Comparison of ENCODE assay signal across 32 cellular contexts in genomic region chr6:142419071-142419470, GRCh38.
"Had no signal": no experiment of that assay in that cellular context is flagged by ENCODE, and none has a peak within 500 bp of the region (broad histone marks: within the 10 kb centered on the region; RNA-seq: fewer than 3 reads in every experiment).

No MANE protein-coding gene starts in this region.

- DNase-seq: activated B cell treated with CpG ODN at 0.5 μM for 24 hours; activated CD4-positive, alpha-beta memory T cell treated with anti-CD3 and anti-CD28 coated beads for 36 hours; activated CD4-positive, alpha-beta T cell treated with anti-CD3 and anti-CD28 coated beads for 4 hours; activated CD4-positive, alpha-beta T cell treated with anti-CD3 and anti-CD28 coated beads, Interleukin-2, amount 10 ng/mL, durations not matched to agents 24 days and 14 days; activated CD4-positive, alpha-beta T cell treated with anti-CD3 and anti-CD28 coated beads, Interleukin-2, amount 50 U/mL, for 1 hour; activated CD4-positive, alpha-beta T cell treated with anti-CD3 and anti-CD28 coated beads, Interleukin-2, amount 50 U/mL, for 4 hours; activated CD4-positive, CD25-positive, alpha-beta regulatory T cell treated with anti-CD3 and anti-CD28 coated beads, Interleukin-2, amount 50 U/mL, for 72 hours; activated CD8-positive, alpha-beta memory T cell treated with anti-CD3 and anti-CD28 coated beads, Interleukin-2, amount 50 U/mL, for 4 hours; activated CD8-positive, alpha-beta T cell treated with anti-CD3 and anti-CD28 coated beads for 36 hours; activated effector memory CD4-positive, alpha-beta T cell treated with anti-CD3 and anti-CD28 coated beads, Interleukin-2, amount 50 U/mL, for 16 hours; activated gamma-delta T cell treated with Interleukin-2 at 50 U/mL for 16 hours; activated naive CD4-positive, alpha-beta T cell; activated naive CD4-positive, alpha-beta T cell treated with anti-CD3 and anti-CD28 coated beads for 36 hours; activated naive CD4-positive, alpha-beta T cell treated with anti-CD3 and anti-CD28 coated beads, Interleukin-2, amount 50 U/mL, for 16 hours; activated naive CD8-positive, alpha-beta T cell treated with anti-CD3 and anti-CD28 coated beads for 36 hours; activated T-cell treated with anti-CD3 and anti-CD28 coated beads for 4 hours; activated T-cell treated with anti-CD3 and anti-CD28 coated beads, Interleukin-2, amount 50 U/mL, for 1 hour; activated T-cell treated with anti-CD3 and anti-CD28 coated beads, Interleukin-2, amount 50 U/mL, for 4 hours; activated T-cell treated with anti-CD3 and anti-CD28 coated beads, Interleukin-2, amount 50 U/mL, for 72 hours; adrenal gland; amniotic stem cell; aorta; body of pancreas; brain microvascular endothelial cell; central memory CD4-positive, alpha-beta T cell; T-helper 1 cell; T-helper 2 cell; T-helper 9 cell had no signal

- H3K4me1 ChIP-seq: adrenal gland, body of pancreas, breast epithelium had no signal

- H3K9me3 ChIP-seq: adrenal gland, body of pancreas, breast epithelium had no signal

- ATAC-seq: activated CD8-positive, alpha-beta T cell treated with anti-CD3 and anti-CD28 coated beads for 36 hours; activated naive CD4-positive, alpha-beta T cell treated with anti-CD3 and anti-CD28 coated beads, Interleukin-2, amount 50 U/mL, for 72 hours; activated T-cell treated with anti-CD3 and anti-CD28 coated beads, Interleukin-2, amount 50 U/mL, for 4 hours; activated T-cell treated with anti-CD3 and anti-CD28 coated beads, Interleukin-2, amount 50 U/mL, for 72 hours; activated T-helper 17 cell treated with anti-CD3 and anti-CD28 coated beads, Interleukin-2, amount 50 U/mL, for 72 hours; body of pancreas had no signal

- H3K36me3 ChIP-seq: adrenal gland, brain microvascular endothelial cell, breast epithelium had no signal

- H3K27me3 ChIP-seq: adrenal gland, body of pancreas, brain microvascular endothelial cell, breast epithelium had no signal

- H3K27ac ChIP-seq: adrenal gland, body of pancreas, brain microvascular endothelial cell, breast epithelium, VCaP had no signal

- H3K4me3 ChIP-seq: adrenal gland, body of pancreas, breast epithelium had no signal
